Comparison of ENCODE assay signal across 30 cellular contexts in the genomic region with DNA sequence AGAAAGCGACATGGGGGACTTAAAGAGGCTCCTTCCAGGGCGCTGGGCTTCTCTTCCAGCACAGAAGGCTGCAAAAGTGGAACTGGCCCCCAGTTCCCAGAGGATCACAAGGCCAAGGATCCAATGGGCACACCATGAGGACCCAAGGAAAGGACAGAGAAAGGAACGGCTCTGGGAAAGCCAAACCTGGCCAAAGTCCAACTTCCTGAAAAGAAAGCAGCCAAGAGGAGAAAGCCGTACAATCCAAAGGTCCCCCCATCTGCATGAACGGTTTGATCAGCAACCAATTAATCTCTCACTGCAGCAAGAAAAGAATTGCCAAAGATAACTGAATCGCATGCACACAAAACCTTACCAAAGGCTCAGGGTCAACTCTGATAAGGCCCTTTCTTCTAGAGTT. TPM values are rescaled to one million over a fixed set of nuclear protein-coding genes. Genes with fewer than 3 reads are reported as not detected.
DNase-seq lines count a peak whose midpoint lies in the region; ATAC-seq, FAIRE-seq and TF ChIP-seq lines count a peak whose summit lies in the region.
"Had no signal": no experiment of that assay in that cellular context is flagged by ENCODE, and none has a peak within 500 bp of the region (broad histone marks: within the 10 kb centered on the region; RNA-seq: fewer than 3 reads in every experiment).

No MANE protein-coding gene starts in this region.

- CTCF ChIA-PET in endothelial cell of umbilical vein (lab: Charles Lee), result interaction anchor here (1.2 to 2.0 kb wide), 2 partner anchors 10 to 15 kb away, joined by 3 to 7 read pairs; no protein-coding TSS in a partner anchor

- no peak overlapping the region for H3K4me3 ChIP-seq in endothelial cell of umbilical vein (replicated peaks in 1 of 3; ENCODE audit: insufficient read depth in 1 of 3, low read depth in 1 of 3, low read length in 3 of 3)
- H3K4me3 ChIP-seq: BLaER1, GM23248, HAP-1, MG63, SK-N-MC had no signal

- H3K4me1 ChIP-seq in endothelial cell of umbilical vein (ENCODE audit: control insufficient read depth, extremely low read depth, insufficient read depth, low read length), result no peaks in the 10 kb centered on the region
- H3K4me1 ChIP-seq: BLaER1, HAP-1 had no signal

- no peaks in the 10 kb centered on the region for H3K27me3 Mint-ChIP-seq in T-helper 1 cell treated with Interleukin-12 subunit alpha and Interleukin-12 subunit beta and Interleukin-4 antibody, amounts not matched to agents 30 μg/mL and 1 μg/mL, for 36 hours (ENCODE audit: low read depth)
- H3K27me3 Mint-ChIP-seq in nephron (ENCODE audit: low read depth), result peaks cover 4% of the 10 kb centered on the region
- H3K27me3 Mint-ChIP-seq: CD4-positive, alpha-beta memory T cell had no signal

- H3K79me2 ChIP-seq in endothelial cell of umbilical vein (ENCODE audit: control insufficient read depth, insufficient read depth, low read length), result no peaks in the 10 kb centered on the region

- no peak overlapping the region for H2AFZ ChIP-seq in endothelial cell of umbilical vein (ENCODE audit: low read depth, low read length)
- H2AFZ ChIP-seq: GM23248 had no signal

- no peak overlapping the region for H3K9ac ChIP-seq in endothelial cell of umbilical vein (replicated peaks; ENCODE audit: extremely low read depth, insufficient read depth, low read length)
- H3K9ac ChIP-seq: BLaER1, GM23248 had no signal

- TF ChIP-seq CTCF in endothelial cell of umbilical vein (IDR thresholded peaks at IDR 0.05; ENCODE audit: extremely low read depth in 1 of 2, insufficient read depth in 1 of 2, low read depth in 1 of 2, low read length in 2 of 2) (no peak), nephron (IDR thresholded peaks at IDR 0.05; ENCODE audit: unreplicated experiment in 3 of 3) (no peak)

- peak overlapping the region; percentile 19 for H3K27ac Mint-ChIP-seq in T-helper 1 cell treated with Interleukin-12 subunit alpha and Interleukin-12 subunit beta and Interleukin-4 antibody, amounts not matched to agents 30 μg/mL and 1 μg/mL, for 36 hours
- peak overlapping the region; percentile 31 to 50 (median 37) for H3K27ac Mint-ChIP-seq in nephron

- H3K4me2 ChIP-seq in endothelial cell of umbilical vein (ENCODE audit: insufficient read depth, low read length), result no peak overlapping the region
- H3K4me2 ChIP-seq: BLaER1 had no signal

- peaks cover 65% of the 10 kb centered on the region for H3K36me3 Mint-ChIP-seq in T-helper 1 cell treated with Interleukin-12 subunit alpha and Interleukin-12 subunit beta and Interleukin-4 antibody, amounts not matched to agents 30 μg/mL and 1 μg/mL, for 36 hours (ENCODE audit: low read depth)
- H3K36me3 Mint-ChIP-seq in nephron (ENCODE audit: low read depth), result peaks cover 31% of the 10 kb centered on the region

- BruUV-seq in endothelial cell of umbilical vein (replicated peaks; lab: Mats Ljungman, UMichigan), result no TSS peak

- no peak for FAIRE-seq in endothelial cell of umbilical vein (lab: Jason Lieb, UNC)
- FAIRE-seq: GM12892, GM18507 had no signal

- H4K20me1 ChIP-seq in endothelial cell of umbilical vein (replicated peaks; ENCODE audit: control insufficient read depth, extremely low read depth, insufficient read depth, low read length), result no peaks in the 10 kb centered on the region
- H4K20me1 ChIP-seq: BLaER1 had no signal

- intact Hi-C loops in endothelial cell of umbilical vein (cut with micrococcal nuclease), result no loop called here

- POLR2A ChIA-PET in endothelial cell of umbilical vein (lab: Charles Lee), result no interaction called here

- no peak for DNase-seq in T-helper 1 cell
- DNase-seq in endothelial cell of umbilical vein (ENCODE audit: low read depth, low spot score), result peak; percentile 25
- DNase-seq in NCI-H1105 (lab: John Stamatoyannopoulos, UW), result no peak
- DNase-seq in H4 (ENCODE audit: low spot score), result no peak
- no peak for DNase-seq in NCI-H748 treated with DMSO at 0.1 percent for 48 hours (lab: John Stamatoyannopoulos, UW)
- DNase-seq: ACHN; Calu3; CD4-positive, alpha-beta memory T cell; DMS153; GM23248; MG63; NCI-H1417 treated with DMSO at 0.1 percent for 48 hours; NCI-H187 treated with DMSO at 0.1 percent for 48 hours; NCI-H2107; NCI-H510A; NCI-H774; NK-92 treated with Interleukin-12 subunit alpha and Interleukin-12 subunit beta, amount 100 ng/mL, for 24 hours; SHP77 treated with DMSO at 0.1 percent for 48 hours had no signal

- no peak overlapping the region for H3K27ac ChIP-seq in endothelial cell of umbilical vein (ENCODE audit: insufficient read depth, low read depth, low read length)
- H3K27ac ChIP-seq: 22Rv1, BLaER1, GM23248, RWPE1, SK-N-MC had no signal

- H3K4me3 Mint-ChIP-seq in T-helper 1 cell treated with Interleukin-12 subunit alpha and Interleukin-12 subunit beta and Interleukin-4 antibody, amounts not matched to agents 30 μg/mL and 1 μg/mL, for 36 hours, result no peak overlapping the region
- H3K4me3 Mint-ChIP-seq in nephron, result no peak overlapping the region
- H3K4me3 Mint-ChIP-seq: CD4-positive, alpha-beta memory T cell had no signal

- TF ChIP-seq POLR2A in endothelial cell of umbilical vein (IDR thresholded peaks at IDR 0.05; ENCODE audit: low read depth, low read length), result no peak

- H3K4me1 Mint-ChIP-seq in T-helper 1 cell treated with Interleukin-12 subunit alpha and Interleukin-12 subunit beta and Interleukin-4 antibody, amounts not matched to agents 30 μg/mL and 1 μg/mL, for 36 hours (ENCODE audit: low read depth), result peaks cover 6% of the 10 kb centered on the region
- H3K4me1 Mint-ChIP-seq in nephron, result peaks cover 18% of the 10 kb centered on the region

- H3K9me3 ChIP-seq in endothelial cell of umbilical vein (replicated peaks; ENCODE audit: control insufficient read depth, insufficient read depth, low read length), result no peaks in the 10 kb centered on the region
- H3K9me3 ChIP-seq: BLaER1, HAP-1, MG63 had no signal

- dilution Hi-C loops in endothelial cell of umbilical vein (cut with MboI; ENCODE audit: extremely low pct_ligation_motif_present, low sequenced_read_pairs), result loop anchor here (25.0 kb wide), 1 partner anchor 97 kb away; a partner anchor contains a TSS

- H3K27me3 ChIP-seq in endothelial cell of umbilical vein (ENCODE audit: control insufficient read depth in 2 of 2, insufficient read depth in 2 of 2, low read length in 2 of 2), result no peaks in the 10 kb centered on the region
- H3K27me3 ChIP-seq: BLaER1, MG63 had no signal

- no peaks in the 10 kb centered on the region for H3K9me3 Mint-ChIP-seq in T-helper 1 cell treated with Interleukin-12 subunit alpha and Interleukin-12 subunit beta and Interleukin-4 antibody, amounts not matched to agents 30 μg/mL and 1 μg/mL, for 36 hours
- no peaks in the 10 kb centered on the region for H3K9me3 Mint-ChIP-seq in nephron

- H3K36me3 ChIP-seq in endothelial cell of umbilical vein (ENCODE audit: control insufficient read depth in 2 of 2, extremely low read depth in 1 of 2, insufficient read depth in 2 of 2, low read length in 2 of 2), result peaks cover 0 to 19% of the 10 kb centered on the region in 2 experiments
- H3K36me3 ChIP-seq: MG63 had no signal

- ATAC-seq in GM19328 (IDR thresholded peaks at IDR 0.05; ENCODE audit: unreplicated experiment), result no peak

- no peaks in the 10 kb centered on the region for H3K9me1 ChIP-seq in endothelial cell of umbilical vein (replicated peaks; ENCODE audit: control insufficient read depth, extremely low read depth, insufficient read depth, low read length)

TF ChIP-seq in endothelial cell of umbilical vein, 7 proteins besides CTCF, POLR2A, EP300 and RAD21:
- no peak for TF ChIP-seq JUN (IDR thresholded peaks at IDR 0.05; ENCODE audit: borderline replicate concordance, insufficient read depth, insufficient read length, low read depth)
- no peak for TF ChIP-seq MYC (IDR thresholded peaks at IDR 0.05; ENCODE audit: low read depth, low read length)
- TF ChIP-seq, protein P1, sequence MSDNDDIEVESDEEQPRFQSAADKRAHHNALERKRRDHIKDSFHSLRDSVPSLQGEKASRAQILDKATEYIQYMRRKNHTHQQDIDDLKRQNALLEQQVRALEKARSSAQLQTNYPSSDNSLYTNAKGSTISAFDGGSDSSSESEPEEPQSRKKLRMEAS (IDR thresholded peaks at IDR 0.05; ENCODE audit: insufficient read depth, insufficient read length), result no peak
- no peak for TF ChIP-seq FOS (IDR thresholded peaks at IDR 0.05; ENCODE audit: borderline replicate concordance, insufficient read depth, low read length)
- TF ChIP-seq EZH2 (IDR thresholded peaks at IDR 0.05; ENCODE audit: borderline replicate concordance, low read depth, low read length, severe bottlenecking), result no peak
- TF ChIP-seq GATA2 (IDR thresholded peaks at IDR 0.05; ENCODE audit: insufficient read depth, insufficient read length, low read depth, low read length), result no peak
- TF ChIP-seq POLR2AphosphoS5 (IDR thresholded peaks at IDR 0.05; ENCODE audit: insufficient read depth, low read depth, low read length), result no peak

RNA-seq across cellular contexts. Expression of a gene that starts 19.8 kb away (rescaled TPM):
- 514 and 586 TPM in 2 replicates for total RNA-seq in endothelial cell of umbilical vein
- 2,377 and 2,759 TPM in 2 replicates for polyA plus RNA-seq in endothelial cell of umbilical vein
- polyA plus RNA-seq in endothelial cell of umbilical vein (2011; cell fraction: cytosol; rRNA removed), result 1,397 and 1,487 TPM in 2 replicates
- 644 and 716 TPM in 2 replicates for polyA plus RNA-seq in endothelial cell of umbilical vein (2011; cell fraction: nucleus; rRNA removed)
- polyA plus RNA-seq in endothelial cell of umbilical vein (2012), result 616 and 790 TPM in 2 replicates
- 1,340 and 1,357 TPM in 2 replicates for polyA minus RNA-seq in endothelial cell of umbilical vein
- polyA minus RNA-seq in endothelial cell of umbilical vein (2011; cell fraction: cytosol; rRNA and poly(A)+ RNA removed), result not detected
- 203 and 216 TPM in 2 replicates for polyA minus RNA-seq in endothelial cell of umbilical vein (2011; cell fraction: nucleus; rRNA and poly(A)+ RNA removed)
- total RNA-seq in H4 (2014; rRNA removed; shearing (Covaris generic)), result 0.14 TPM in 1 of 2 replicates, not detected in the other
- total RNA-seq: G401 had no signal

RNA-seq across cellular contexts. Expression of a gene that starts 42.0 kb away (rescaled TPM):
- 0.78 and 1.2 TPM in 2 replicates for total RNA-seq in endothelial cell of umbilical vein
- 0.39 and 0.60 TPM in 2 replicates for polyA plus RNA-seq in endothelial cell of umbilical vein
- 0.22 and 0.25 TPM in 2 replicates for polyA plus RNA-seq in endothelial cell of umbilical vein (2011; cell fraction: cytosol; rRNA removed)
- polyA plus RNA-seq in endothelial cell of umbilical vein (2011; cell fraction: nucleus; rRNA removed), result 1.1 TPM in 2 replicates
- 27.6 and 50.2 TPM in 2 replicates for polyA plus RNA-seq in endothelial cell of umbilical vein (2012)
- 0.40 and 0.46 TPM in 2 replicates for polyA minus RNA-seq in endothelial cell of umbilical vein
- polyA minus RNA-seq in endothelial cell of umbilical vein (2011; cell fraction: cytosol; rRNA and poly(A)+ RNA removed), result not detected
- polyA minus RNA-seq in endothelial cell of umbilical vein (2011; cell fraction: nucleus; rRNA and poly(A)+ RNA removed), result 0.53 and 0.77 TPM in 2 replicates
- total RNA-seq in H4 (2014; rRNA removed; shearing (Covaris generic)), result 0.27 and 2.3 TPM in 2 replicates
- total RNA-seq: GM23248, LHCN-M2 had no signal
- polyA plus RNA-seq: GM23248 had no signal

Comparison
In these comparisons a context has a peak if more than half of its experiments do, and no peak if none do; other contexts are left out.
1. RNA of a gene that starts 19.8 kb away (total RNA-seq): 514 to 586 TPM in endothelial cell of umbilical vein; 0.14 TPM in H4; every median in the first group is over 100 times any median in the second.